In genomic region chr12:68610435-68611093, GRCh38 we compare ENCODE assay signal across 8 cellular contexts. TPM values are rescaled to one million over a fixed set of nuclear protein-coding genes. Genes with fewer than 3 reads are reported as not detected.
DNase-seq lines count a peak whose midpoint lies in the region; ATAC-seq and TF ChIP-seq lines count a peak whose summit lies in the region.

TSS of gene RAP1B (plus strand) at chr12:68610899. CDS start at chr12:68648725, 37,826 bp downstream.

- TF ChIP-seq EP300 in neural cell (conservative IDR thresholded peaks at IDR 0.05; ENCODE audit: poor library complexity, severe bottlenecking), result peak; percentile 48

- H3K4me2 ChIP-seq in Loucy (ENCODE audit: low read depth, low read length, poor library complexity, severe bottlenecking), result peak within 1 kb of the TSS; percentile 99
- H3K4me2 ChIP-seq in neural cell (ENCODE audit: low read length), result peak within 1 kb of the TSS; percentile 70

- peak; percentile 61 for TF ChIP-seq RAD21 in neural cell (conservative IDR thresholded peaks at IDR 0.05)

- H3K9me2 ChIP-seq in Loucy (replicated peaks; ENCODE audit: low read depth, low read length), result no peaks in the 10 kb centered on the region
- H3K9me2 ChIP-seq in neural cell (ENCODE audit: insufficient read depth, low read length), result no peaks in the 10 kb centered on the region

- H3K4me3 ChIP-seq in H7 (ENCODE audit: insufficient read depth, low read depth, low read length), result peak within 1 kb of the TSS; percentile 72
- peak within 1 kb of the TSS; percentile 81 for H3K4me3 ChIP-seq in Loucy (ENCODE audit: low read length, poor library complexity, severe bottlenecking)
- H3K4me3 ChIP-seq in fibroblast of villous mesenchyme (ENCODE audit: low read depth, low read length), result peak within 1 kb of the TSS; percentile 87
- peak within 1 kb of the TSS; percentile 89 for H3K4me3 ChIP-seq in neural cell (ENCODE audit: low read length)

- H3K4me1 Mint-ChIP-seq in stimulated activated naive CD8-positive, alpha-beta T cell treated with anti-CD3 and anti-CD28 coated beads, Interleukin-15, amount 100 ng/mL, for 72 hours, result peaks cover 49% of the 10 kb centered on the region

- H3K79me2 ChIP-seq in Loucy (ENCODE audit: insufficient read depth, low read length) (peaks cover 44% of the 10 kb centered on the region), neural cell (replicated peaks; ENCODE audit: insufficient read depth, low read length) (peaks cover 42% of the 10 kb centered on the region)

- H3K4me3 Mint-ChIP-seq in stimulated activated naive CD8-positive, alpha-beta T cell treated with anti-CD3 and anti-CD28 coated beads, Interleukin-15, amount 100 ng/mL, for 72 hours, result peak within 1 kb of the TSS; percentile 98

- ATAC-seq in stimulated activated naive CD8-positive, alpha-beta T cell treated with anti-CD3 and anti-CD28 coated beads, Interleukin-15, amount 100 ng/mL, for 72 hours, result peak; percentile 86

- peaks cover 42% of the 10 kb centered on the region for H3K4me1 ChIP-seq in Loucy (ENCODE audit: insufficient read depth, low read length, poor library complexity, severe bottlenecking)

- H3K9me3 ChIP-seq in Loucy (ENCODE audit: insufficient read depth, low read depth, low read length) (no peaks in the 10 kb centered on the region), neural cell (ENCODE audit: low read length) (no peaks in the 10 kb centered on the region)

- H3K9ac ChIP-seq in Loucy (ENCODE audit: low read depth, low read length, poor library complexity, severe bottlenecking) (peak within 1 kb of the TSS; percentile 95), neural cell (ENCODE audit: low read length) (peak within 1 kb of the TSS; percentile 86)

- peak; percentile 90 for DNase-seq in ELR (ENCODE audit: low read depth)
- DNase-seq in H7, result peak; percentile 98
- DNase-seq in SHP77 (lab: John Stamatoyannopoulos, UW), result peak; percentile 65 to 82
- peak; percentile 83 for DNase-seq in activated gamma-delta T cell (lab: John Stamatoyannopoulos, UW)
- DNase-seq in fibroblast of villous mesenchyme (ENCODE audit: low read depth), result peak; percentile 89
- DNase-seq in stimulated activated naive CD8-positive, alpha-beta T cell treated with anti-CD3 and anti-CD28 coated beads, Interleukin-15, amount 100 ng/mL, for 72 hours, result peak; percentile 90 to 91

- peak within 1 kb of the TSS; percentile 98 to 99 for H3K27ac Mint-ChIP-seq in stimulated activated naive CD8-positive, alpha-beta T cell treated with anti-CD3 and anti-CD28 coated beads, Interleukin-15, amount 100 ng/mL, for 72 hours

- H3K27ac ChIP-seq in neural cell (ENCODE audit: low read length), result peak within 1 kb of the TSS; percentile 89

- H4K20me1 ChIP-seq in Loucy (ENCODE audit: insufficient read depth, low read length, poor library complexity, severe bottlenecking), result peaks cover 42% of the 10 kb centered on the region
- no peaks in the 10 kb centered on the region for H4K20me1 ChIP-seq in neural cell (ENCODE audit: insufficient read depth)

- H3K9me3 Mint-ChIP-seq in stimulated activated naive CD8-positive, alpha-beta T cell treated with anti-CD3 and anti-CD28 coated beads, Interleukin-15, amount 100 ng/mL, for 72 hours, result no peaks in the 10 kb centered on the region

- H2AFZ ChIP-seq in Loucy (ENCODE audit: low read length) (peak within 1 kb of the TSS; percentile 89), neural cell (ENCODE audit: low read depth, low read length) (peak within 1 kb of the TSS; percentile 80)

- H3F3A ChIP-seq in Loucy (ENCODE audit: low read depth) (no peaks in the 10 kb centered on the region), neural cell (ENCODE audit: insufficient read depth, low read length, poor library complexity, severe bottlenecking) (no peaks in the 10 kb centered on the region)

- H3K36me3 ChIP-seq in H7 (replicated peaks; ENCODE audit: control insufficient read depth, insufficient read depth, low read length), result no peaks in the 10 kb centered on the region
- H3K36me3 ChIP-seq in Loucy (ENCODE audit: insufficient read depth, low read length), result no peaks in the 10 kb centered on the region
- H3K36me3 ChIP-seq in neural cell (ENCODE audit: insufficient read depth, low read length), result peaks cover 4% of the 10 kb centered on the region

- TF ChIP-seq CTCF in Loucy (conservative IDR thresholded peaks at IDR 0.05; ENCODE audit: low read length), result no peak
- TF ChIP-seq CTCF in fibroblast of villous mesenchyme (IDR thresholded peaks at IDR 0.05; ENCODE audit: insufficient read depth, low read depth, low read length), result no peak
- no peak for TF ChIP-seq CTCF in neural cell (IDR thresholded peaks at IDR 0.05; ENCODE audit: poor library complexity, severe bottlenecking)

- H3K27me3 Mint-ChIP-seq in stimulated activated naive CD8-positive, alpha-beta T cell treated with anti-CD3 and anti-CD28 coated beads, Interleukin-15, amount 100 ng/mL, for 72 hours, result no peaks in the 10 kb centered on the region

- H3K27me3 ChIP-seq in H7 (ENCODE audit: control insufficient read depth, insufficient read depth, low read length) (no peaks in the 10 kb centered on the region), Loucy (ENCODE audit: insufficient read depth, low read length, poor library complexity, severe bottlenecking) (no peaks in the 10 kb centered on the region), neural cell (ENCODE audit: insufficient read depth, low read depth, low read length) (no peaks in the 10 kb centered on the region)

TF ChIP-seq in neural cell, 6 proteins besides CTCF, POLR2A, EP300 and RAD21:
- TF ChIP-seq REST (IDR thresholded peaks at IDR 0.05; ENCODE audit: borderline replicate concordance) (peak; percentile 76), MXI1 (conservative IDR thresholded peaks at IDR 0.05; ENCODE audit: poor library complexity, severe bottlenecking) (peak; percentile 81), TAF1 (IDR thresholded peaks at IDR 0.05; ENCODE audit: low read depth) (no peak), EZH2 (IDR thresholded peaks at IDR 0.05; ENCODE audit: borderline replicate concordance, insufficient read depth, low read length, poor library complexity, severe bottlenecking) (no peak), POLR2AphosphoS5 (IDR thresholded peaks at IDR 0.05) (peak; percentile 84), SMC3 (conservative IDR thresholded peaks at IDR 0.05; ENCODE audit: poor library complexity) (peak; percentile 56)

RNA-seq across cellular contexts. Expression of gene RAP1B, which starts in this region (rescaled TPM):
- total RNA-seq in H7 (2014; rRNA removed; shearing (Covaris generic)), result 89.3 and 103 TPM in 2 replicates
- 125 and 155 TPM in 2 replicates for total RNA-seq in fibroblast of villous mesenchyme
- 209 and 214 TPM in 2 replicates for polyA plus RNA-seq in neural cell
- 116 and 143 TPM in 2 replicates for polyA minus RNA-seq in neural cell

Comparison
In these comparisons a context has a peak if more than half of its experiments do, and no peak if none do; other contexts are left out.
1. Peak in every context shown above with its lines: DNase-seq, ATAC-seq, H3K4me3 ChIP-seq and H3K27ac ChIP-seq.